In the genomic region with DNA sequence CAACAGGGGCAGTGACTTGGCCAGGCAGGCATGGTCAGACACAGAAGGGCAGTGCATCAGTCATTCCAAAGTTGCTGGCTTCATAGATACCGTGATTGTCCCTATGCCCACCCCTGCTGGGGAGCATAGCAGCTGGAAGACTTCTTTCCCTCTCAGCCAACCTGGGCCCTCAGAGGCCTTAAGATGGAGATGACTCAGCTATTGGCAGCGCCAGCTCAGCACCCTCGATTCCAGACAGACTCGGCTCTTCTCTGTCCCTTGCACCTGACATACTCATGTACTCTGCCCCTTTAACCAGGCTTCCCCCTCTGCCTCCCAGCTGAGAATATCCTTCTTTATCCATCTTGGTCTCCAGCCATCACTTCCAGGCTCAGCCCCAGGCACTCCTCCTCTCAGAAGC, we compare ENCODE assay signal across 1 cellular context.
TF ChIP-seq lines count a peak whose summit lies in the region.

No MANE protein-coding gene starts in this region.

TF ChIP-seq in A549, 52 proteins besides CTCF, POLR2A, EP300 and RAD21:
- TF ChIP-seq, protein P1, sequence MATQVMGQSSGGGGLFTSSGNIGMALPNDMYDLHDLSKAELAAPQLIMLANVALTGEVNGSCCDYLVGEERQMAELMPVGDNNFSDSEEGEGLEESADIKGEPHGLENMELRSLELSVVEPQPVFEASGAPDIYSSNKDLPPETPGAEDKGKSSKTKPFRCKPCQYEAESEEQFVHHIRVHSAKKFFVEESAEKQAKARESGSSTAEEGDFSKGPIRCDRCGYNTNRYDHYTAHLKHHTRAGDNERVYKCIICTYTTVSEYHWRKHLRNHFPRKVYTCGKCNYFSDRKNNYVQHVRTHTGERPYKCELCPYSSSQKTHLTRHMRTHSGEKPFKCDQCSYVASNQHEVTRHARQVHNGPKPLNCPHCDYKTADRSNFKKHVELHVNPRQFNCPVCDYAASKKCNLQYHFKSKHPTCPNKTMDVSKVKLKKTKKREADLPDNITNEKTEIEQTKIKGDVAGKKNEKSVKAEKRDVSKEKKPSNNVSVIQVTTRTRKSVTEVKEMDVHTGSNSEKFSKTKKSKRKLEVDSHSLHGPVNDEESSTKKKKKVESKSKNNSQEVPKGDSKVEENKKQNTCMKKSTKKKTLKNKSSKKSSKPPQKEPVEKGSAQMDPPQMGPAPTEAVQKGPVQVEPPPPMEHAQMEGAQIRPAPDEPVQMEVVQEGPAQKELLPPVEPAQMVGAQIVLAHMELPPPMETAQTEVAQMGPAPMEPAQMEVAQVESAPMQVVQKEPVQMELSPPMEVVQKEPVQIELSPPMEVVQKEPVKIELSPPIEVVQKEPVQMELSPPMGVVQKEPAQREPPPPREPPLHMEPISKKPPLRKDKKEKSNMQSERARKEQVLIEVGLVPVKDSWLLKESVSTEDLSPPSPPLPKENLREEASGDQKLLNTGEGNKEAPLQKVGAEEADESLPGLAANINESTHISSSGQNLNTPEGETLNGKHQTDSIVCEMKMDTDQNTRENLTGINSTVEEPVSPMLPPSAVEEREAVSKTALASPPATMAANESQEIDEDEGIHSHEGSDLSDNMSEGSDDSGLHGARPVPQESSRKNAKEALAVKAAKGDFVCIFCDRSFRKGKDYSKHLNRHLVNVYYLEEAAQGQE (IDR thresholded peaks at IDR 0.05), result no peak
- peak; percentile 2 for TF ChIP-seq MAFK (IDR thresholded peaks at IDR 0.05; ENCODE audit: partially characterized antibody)
